ENCODE assay signal across 3 cellular contexts in the genomic region with DNA sequence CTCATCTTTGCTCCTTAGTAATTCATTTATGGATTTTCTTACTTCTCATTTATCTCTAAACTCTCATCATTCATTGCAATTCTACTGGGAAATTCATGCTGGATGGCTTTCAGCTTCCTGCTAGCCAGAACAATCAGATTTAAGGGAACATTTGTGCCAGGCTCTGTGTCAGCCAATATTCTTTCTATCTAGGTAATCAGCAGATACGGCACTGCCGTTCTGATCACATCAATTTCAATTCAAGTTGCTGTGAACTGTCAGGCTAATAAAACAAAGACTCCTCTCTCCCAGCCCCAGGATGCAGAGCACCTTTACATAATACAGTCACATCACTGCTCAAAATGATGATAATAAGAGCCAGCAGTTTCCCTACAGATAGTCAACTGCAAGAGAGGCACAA.
"Had no signal": no experiment of that assay in that cellular context is flagged by ENCODE, and none has a peak within 500 bp of the region (broad histone marks: within the 10 kb centered on the region; RNA-seq: fewer than 3 reads in every experiment).

No MANE protein-coding gene starts in this region.

- DNase-seq: GDM1, GF-D8 had no signal

- ATAC-seq: GM12878 had no signal

- H3K4me3 ChIP-seq: GM12878 had no signal
